ENCODE assay signal across 1 cellular context in genomic region chr17:35448214-35448898, GRCh38.
TF ChIP-seq lines count a peak whose summit lies in the region.

A gene with protein sequence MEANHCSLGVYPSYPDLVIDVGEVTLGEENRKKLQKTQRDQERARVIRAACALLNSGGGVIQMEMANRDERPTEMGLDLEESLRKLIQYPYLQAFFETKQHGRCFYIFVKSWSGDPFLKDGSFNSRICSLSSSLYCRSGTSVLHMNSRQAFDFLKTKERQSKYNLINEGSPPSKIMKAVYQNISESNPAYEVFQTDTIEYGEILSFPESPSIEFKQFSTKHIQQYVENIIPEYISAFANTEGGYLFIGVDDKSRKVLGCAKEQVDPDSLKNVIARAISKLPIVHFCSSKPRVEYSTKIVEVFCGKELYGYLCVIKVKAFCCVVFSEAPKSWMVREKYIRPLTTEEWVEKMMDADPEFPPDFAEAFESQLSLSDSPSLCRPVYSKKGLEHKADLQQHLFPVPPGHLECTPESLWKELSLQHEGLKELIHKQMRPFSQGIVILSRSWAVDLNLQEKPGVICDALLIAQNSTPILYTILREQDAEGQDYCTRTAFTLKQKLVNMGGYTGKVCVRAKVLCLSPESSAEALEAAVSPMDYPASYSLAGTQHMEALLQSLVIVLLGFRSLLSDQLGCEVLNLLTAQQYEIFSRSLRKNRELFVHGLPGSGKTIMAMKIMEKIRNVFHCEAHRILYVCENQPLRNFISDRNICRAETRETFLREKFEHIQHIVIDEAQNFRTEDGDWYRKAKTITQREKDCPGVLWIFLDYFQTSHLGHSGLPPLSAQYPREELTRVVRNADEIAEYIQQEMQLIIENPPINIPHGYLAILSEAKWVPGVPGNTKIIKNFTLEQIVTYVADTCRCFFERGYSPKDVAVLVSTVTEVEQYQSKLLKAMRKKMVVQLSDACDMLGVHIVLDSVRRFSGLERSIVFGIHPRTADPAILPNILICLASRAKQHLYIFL (minus strand): TSS chr17:35448766. CDS start chr17:35445680, 3,086 bp downstream.

TF ChIP-seq in IMR-90, 13 proteins besides CTCF, POLR2A, EP300 and RAD21:
- TF ChIP-seq CEBPB (IDR thresholded peaks at IDR 0.05; ENCODE audit: low read depth, low read length): no peak
- TF ChIP-seq MAFK (IDR thresholded peaks at IDR 0.05; ENCODE audit: low read depth, low read length): no peak
- no peak for TF ChIP-seq RFX5 (IDR thresholded peaks at IDR 0.05; ENCODE audit: low read depth, low read length)
- TF ChIP-seq, protein P1, sequence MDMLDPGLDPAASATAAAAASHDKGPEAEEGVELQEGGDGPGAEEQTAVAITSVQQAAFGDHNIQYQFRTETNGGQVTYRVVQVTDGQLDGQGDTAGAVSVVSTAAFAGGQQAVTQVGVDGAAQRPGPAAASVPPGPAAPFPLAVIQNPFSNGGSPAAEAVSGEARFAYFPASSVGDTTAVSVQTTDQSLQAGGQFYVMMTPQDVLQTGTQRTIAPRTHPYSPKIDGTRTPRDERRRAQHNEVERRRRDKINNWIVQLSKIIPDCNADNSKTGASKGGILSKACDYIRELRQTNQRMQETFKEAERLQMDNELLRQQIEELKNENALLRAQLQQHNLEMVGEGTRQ (IDR thresholded peaks at IDR 0.05; ENCODE audit: low read depth, low read length): no peak
- no peak for TF ChIP-seq RCOR1 (IDR thresholded peaks at IDR 0.05; ENCODE audit: insufficient replicate concordance, low read length)
- TF ChIP-seq BHLHE40 (IDR thresholded peaks at IDR 0.05; ENCODE audit: low read depth, low read length): no peak
- no peak for TF ChIP-seq MXI1 (IDR thresholded peaks at IDR 0.05; ENCODE audit: borderline replicate concordance, low read depth, low read length)
- TF ChIP-seq SMC3 (IDR thresholded peaks at IDR 0.05; ENCODE audit: low read depth, low read length): no peak
- TF ChIP-seq ELK1 (IDR thresholded peaks at IDR 0.05; ENCODE audit: borderline replicate concordance, low read depth, low read length): no peak
- TF ChIP-seq MAZ (IDR thresholded peaks at IDR 0.05; ENCODE audit: borderline replicate concordance, low read depth, low read length): no peak
- no peak for TF ChIP-seq CHD1 (IDR thresholded peaks at IDR 0.05; ENCODE audit: low read depth, low read length)
- TF ChIP-seq NFE2L2 (IDR thresholded peaks at IDR 0.05; ENCODE audit: low read depth, low read length): no peak
- no peak for TF ChIP-seq FOS (IDR thresholded peaks at IDR 0.05; ENCODE audit: low read depth, low read length)
